ENCODE assay signal across 17 cellular contexts in the genomic region with DNA sequence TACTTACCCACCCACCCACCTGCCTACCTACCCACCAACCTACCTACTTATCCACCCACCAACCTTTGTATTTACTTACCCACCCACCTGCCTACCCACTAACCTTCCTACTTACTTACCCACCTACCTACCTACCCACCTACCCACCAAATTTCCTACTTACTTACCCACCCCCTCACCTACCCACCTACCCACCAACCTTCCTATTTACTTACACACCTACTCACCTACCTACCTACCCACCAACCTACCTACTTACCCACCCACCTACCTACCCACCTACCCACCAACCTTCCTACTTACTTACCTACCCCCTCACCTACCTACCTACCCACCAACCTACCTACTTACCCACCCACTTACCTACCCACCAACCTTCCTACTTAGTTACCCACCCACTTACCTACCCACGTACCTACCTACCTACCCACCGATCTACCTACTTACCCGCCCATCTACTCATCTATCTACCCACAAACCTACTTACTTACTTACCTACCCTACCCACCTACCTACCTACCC.
DNase-seq lines count a peak whose midpoint lies in the region; ATAC-seq, FAIRE-seq and TF ChIP-seq lines count a peak whose summit lies in the region.
"Had no signal": no experiment of that assay in that cellular context is flagged by ENCODE, and none has a peak within 500 bp of the region (broad histone marks: within the 10 kb centered on the region; RNA-seq: fewer than 3 reads in every experiment).

No MANE protein-coding gene starts in this region.

- no peak for TF ChIP-seq EP300 in K562 (IDR thresholded peaks at IDR 0.05; ENCODE audit: low read length)

- H2AFZ ChIP-seq in K562 (ENCODE audit: low read depth, low read length) = no peak overlapping the region

- peak overlapping the region; percentile 43 for H3K27ac Mint-ChIP-seq in progenitor cell of endocrine pancreas
- H3K27ac Mint-ChIP-seq: CD14-positive monocyte; CD8-positive, alpha-beta T cell; IgD-negative memory B cell had no signal

- TF ChIP-seq RAD21 in K562 (CRISPR knock-in tag; conservative IDR thresholded peaks at IDR 0.05 in 1 of 2, IDR thresholded peaks at IDR 0.05 in 1 of 2) = no peak

- no peaks in the 10 kb centered on the region for H3K36me3 Mint-ChIP-seq in progenitor cell of endocrine pancreas (ENCODE audit: insufficient read depth)
- H3K36me3 Mint-ChIP-seq: CD14-positive monocyte; CD8-positive, alpha-beta T cell; IgD-negative memory B cell had no signal

- no peak overlapping the region for H3K27ac ChIP-seq in K562 (ENCODE audit: extremely low read depth, low read depth, low read length)
- H3K27ac ChIP-seq: BLaER1 had no signal

- no peak overlapping the region for H3K4me3 ChIP-seq in K562
- H3K4me3 ChIP-seq: BLaER1, GM12878, HAP-1 had no signal

- TF ChIP-seq CTCF in K562 (IDR thresholded peaks at IDR 0.05 in 2 of 3, conservative IDR thresholded peaks at IDR 0.05 in 1 of 3; ENCODE audit: insufficient read depth in 2 of 3, low read depth in 1 of 3, low read length in 3 of 3) (no peak), progenitor cell of endocrine pancreas (IDR thresholded peaks at IDR 0.05; ENCODE audit: unreplicated experiment) (no peak)

- H4K20me1 ChIP-seq in K562 (replicated peaks; ENCODE audit: control insufficient read depth, insufficient read depth, low read length) = no peaks in the 10 kb centered on the region
- H4K20me1 ChIP-seq: BLaER1 had no signal

- H3K4me1 ChIP-seq in K562 (replicated peaks in 1 of 2; ENCODE audit: control insufficient read depth in 2 of 2, insufficient read depth in 2 of 2, low read length in 2 of 2) = no peaks in the 10 kb centered on the region
- H3K4me1 ChIP-seq: BLaER1 had no signal

- no peak for DNase-seq in HTR-8/SVneo (ENCODE audit: insufficient read length, low spot score)
- no peak for DNase-seq in K562 (ENCODE audit: extremely low read depth in 1 of 4, low spot score in 3 of 4)
- no peak for DNase-seq in progenitor cell of endocrine pancreas (ENCODE audit: low spot score, unreplicated experiment)
- DNase-seq in 8988T = no peak
- no peak for DNase-seq in activated CD8-positive, alpha-beta memory T cell treated with anti-CD3 and anti-CD28 coated beads for 24 hours
- DNase-seq in activated gamma-delta T cell (lab: John Stamatoyannopoulos, UW) = no peak
- DNase-seq: Calu3; CD8-positive, alpha-beta T cell; DMS79 treated with DMSO at 0.1 percent for 48 hours; GF-D8; KG1 had no signal

- peaks cover 3% of the 10 kb centered on the region for H3K9me3 Mint-ChIP-seq in progenitor cell of endocrine pancreas (ENCODE audit: low read depth)
- H3K9me3 Mint-ChIP-seq: CD8-positive, alpha-beta T cell; IgD-negative memory B cell had no signal

- no peaks in the 10 kb centered on the region for H3K79me2 ChIP-seq in K562 (ENCODE audit: control insufficient read depth, insufficient read depth, low read length)

- in situ Hi-C loops in K562 (cut with MboI) = no loop called here

- H3K36me3 ChIP-seq in K562 (ENCODE audit: control insufficient read depth, insufficient read depth, low read length) = no peaks in the 10 kb centered on the region
- H3K36me3 ChIP-seq: BLaER1, HAP-1 had no signal

- no peaks in the 10 kb centered on the region for H3K9me3 ChIP-seq in K562 (replicated peaks; ENCODE audit: control insufficient read depth, insufficient read depth, low read depth, low read length)
- H3K9me3 ChIP-seq: BLaER1, HAP-1 had no signal

- H3K27me3 Mint-ChIP-seq in progenitor cell of endocrine pancreas = peaks cover 5% of the 10 kb centered on the region

- H3K4me3 Mint-ChIP-seq in progenitor cell of endocrine pancreas (ENCODE audit: low read depth) = no peak overlapping the region
- H3K4me3 Mint-ChIP-seq: CD14-positive monocyte; CD8-positive, alpha-beta T cell; IgD-negative memory B cell had no signal

- intact Hi-C loops in K562 (cut with micrococcal nuclease) = no loop called here

- POLR2A ChIA-PET in K562 (lab: Yijun Ruan, JAX) = no interaction called here

- H3K27me3 ChIP-seq in K562 (ENCODE audit: control insufficient read depth in 2 of 2, insufficient read depth in 2 of 2, low read length in 2 of 2) = no peaks in the 10 kb centered on the region
- H3K27me3 ChIP-seq: BLaER1 had no signal

- peak; percentile 73 for FAIRE-seq in HTR-8/SVneo (lab: Jason Lieb, UNC)
- no peak for FAIRE-seq in K562 (lab: Jason Lieb, UNC)
- FAIRE-seq: GM12878, GM19239 had no signal

- no peaks in the 10 kb centered on the region for H3K9me1 ChIP-seq in K562 (ENCODE audit: control insufficient read depth, insufficient read depth, low read length)

- CTCF ChIA-PET in K562 (lab: Yijun Ruan, JAX; ENCODE audit: low intra/inter-chr PET ratio) = no interaction called here

- peaks cover 31% of the 10 kb centered on the region for H3K4me1 Mint-ChIP-seq in progenitor cell of endocrine pancreas (ENCODE audit: low read depth)
- H3K4me1 Mint-ChIP-seq: CD14-positive monocyte, IgD-negative memory B cell had no signal

- BruUV-seq in K562 (replicated peaks; lab: Mats Ljungman, UMichigan) = no TSS peak

- no peak for ATAC-seq in K562
- ATAC-seq: CD8-positive, alpha-beta T cell; GM12878 had no signal

- TF ChIP-seq POLR2A in K562 (conservative IDR thresholded peaks at IDR 0.05) = no peak

- no peak overlapping the region for H3K4me2 ChIP-seq in K562 (ENCODE audit: insufficient read depth, low read length)
- H3K4me2 ChIP-seq: BLaER1 had no signal

- 0% methylated on average over 3 of the region's 3 CpGs for WGBS in K562 (ENCODE audit: insufficient coverage, low coverage, missing lambda C conversion rate)

- H3K9ac ChIP-seq in K562 (ENCODE audit: insufficient read depth in 1 of 2, low read depth in 2 of 2, low read length in 2 of 2) = no peak overlapping the region
- H3K9ac ChIP-seq: BLaER1 had no signal

TF ChIP-seq in K562, 482 proteins besides CTCF, POLR2A, EP300 and RAD21:
- TF ChIP-seq, protein P1, sequence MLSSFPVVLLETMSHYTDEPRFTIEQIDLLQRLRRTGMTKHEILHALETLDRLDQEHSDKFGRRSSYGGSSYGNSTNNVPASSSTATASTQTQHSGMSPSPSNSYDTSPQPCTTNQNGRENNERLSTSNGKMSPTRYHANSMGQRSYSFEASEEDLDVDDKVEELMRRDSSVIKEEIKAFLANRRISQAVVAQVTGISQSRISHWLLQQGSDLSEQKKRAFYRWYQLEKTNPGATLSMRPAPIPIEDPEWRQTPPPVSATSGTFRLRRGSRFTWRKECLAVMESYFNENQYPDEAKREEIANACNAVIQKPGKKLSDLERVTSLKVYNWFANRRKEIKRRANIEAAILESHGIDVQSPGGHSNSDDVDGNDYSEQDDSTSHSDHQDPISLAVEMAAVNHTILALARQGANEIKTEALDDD (IDR thresholded peaks at IDR 0.05) = peak; percentile 37; the same call in 1 of the 2 replicates
- TF ChIP-seq, protein P2, sequence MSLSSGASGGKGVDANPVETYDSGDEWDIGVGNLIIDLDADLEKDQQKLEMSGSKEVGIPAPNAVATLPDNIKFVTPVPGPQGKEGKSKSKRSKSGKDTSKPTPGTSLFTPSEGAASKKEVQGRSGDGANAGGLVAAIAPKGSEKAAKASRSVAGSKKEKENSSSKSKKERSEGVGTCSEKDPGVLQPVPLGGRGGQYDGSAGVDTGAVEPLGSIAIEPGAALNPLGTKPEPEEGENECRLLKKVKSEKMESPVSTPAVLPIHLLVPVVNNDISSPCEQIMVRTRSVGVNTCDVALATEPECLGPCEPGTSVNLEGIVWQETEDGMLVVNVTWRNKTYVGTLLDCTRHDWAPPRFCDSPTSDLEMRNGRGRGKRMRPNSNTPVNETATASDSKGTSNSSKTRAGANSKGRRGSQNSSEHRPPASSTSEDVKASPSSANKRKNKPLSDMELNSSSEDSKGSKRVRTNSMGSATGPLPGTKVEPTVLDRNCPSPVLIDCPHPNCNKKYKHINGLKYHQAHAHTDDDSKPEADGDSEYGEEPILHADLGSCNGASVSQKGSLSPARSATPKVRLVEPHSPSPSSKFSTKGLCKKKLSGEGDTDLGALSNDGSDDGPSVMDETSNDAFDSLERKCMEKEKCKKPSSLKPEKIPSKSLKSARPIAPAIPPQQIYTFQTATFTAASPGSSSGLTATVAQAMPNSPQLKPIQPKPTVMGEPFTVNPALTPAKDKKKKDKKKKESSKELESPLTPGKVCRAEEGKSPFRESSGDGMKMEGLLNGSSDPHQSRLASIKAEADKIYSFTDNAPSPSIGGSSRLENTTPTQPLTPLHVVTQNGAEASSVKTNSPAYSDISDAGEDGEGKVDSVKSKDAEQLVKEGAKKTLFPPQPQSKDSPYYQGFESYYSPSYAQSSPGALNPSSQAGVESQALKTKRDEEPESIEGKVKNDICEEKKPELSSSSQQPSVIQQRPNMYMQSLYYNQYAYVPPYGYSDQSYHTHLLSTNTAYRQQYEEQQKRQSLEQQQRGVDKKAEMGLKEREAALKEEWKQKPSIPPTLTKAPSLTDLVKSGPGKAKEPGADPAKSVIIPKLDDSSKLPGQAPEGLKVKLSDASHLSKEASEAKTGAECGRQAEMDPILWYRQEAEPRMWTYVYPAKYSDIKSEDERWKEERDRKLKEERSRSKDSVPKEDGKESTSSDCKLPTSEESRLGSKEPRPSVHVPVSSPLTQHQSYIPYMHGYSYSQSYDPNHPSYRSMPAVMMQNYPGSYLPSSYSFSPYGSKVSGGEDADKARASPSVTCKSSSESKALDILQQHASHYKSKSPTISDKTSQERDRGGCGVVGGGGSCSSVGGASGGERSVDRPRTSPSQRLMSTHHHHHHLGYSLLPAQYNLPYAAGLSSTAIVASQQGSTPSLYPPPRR (CRISPR knock-in tag; IDR thresholded peaks at IDR 0.05; ENCODE audit: borderline replicate concordance) = no peak
- TF ChIP-seq ELF4 (CRISPR knock-in tag; IDR thresholded peaks at IDR 0.05) = 0 out of 2 replicates have a peak, but pooled peaks have one; percentile 42
- TF ChIP-seq CREBBP (IDR thresholded peaks at IDR 0.05; ENCODE audit: low read depth, low read length) = peak; percentile 75
- no peak for TF ChIP-seq SIRT6 (IDR thresholded peaks at IDR 0.05; ENCODE audit: low read depth, low read length)
- no peak for TF ChIP-seq HIVEP1 (CRISPR knock-in tag; IDR thresholded peaks at IDR 0.05)
